In genomic region chr1:211261229-211261628, GRCh38 we compare ENCODE assay signal across 9 cellular contexts. TPM values are rescaled to one million over a fixed set of nuclear protein-coding genes. Genes with fewer than 3 reads are reported as not detected.
DNase-seq lines count a peak whose midpoint lies in the region; ATAC-seq and TF ChIP-seq lines count a peak whose summit lies in the region.
"Had no signal": no experiment of that assay in that cellular context is flagged by ENCODE, and none has a peak within 500 bp of the region (broad histone marks: within the 10 kb centered on the region; RNA-seq: fewer than 3 reads in every experiment).

No MANE protein-coding gene starts in this region.

- H3K36me3 ChIP-seq in HUES48 (ENCODE audit: control insufficient read depth, insufficient read depth, low read length) (peaks cover 19% of the 10 kb centered on the region), breast epithelium (no peaks in the 10 kb centered on the region), mucosa of rectum (ENCODE audit: control insufficient read depth in 2 of 2, insufficient read depth in 2 of 2, low read length in 2 of 2) (peaks cover 4% of the 10 kb centered on the region in 2 donors)

- H3K4me3 ChIP-seq in HUES48 (ENCODE audit: low read depth, low read length) (peak overlapping the region; percentile 90), breast epithelium (peak overlapping the region; percentile 86 to 97 (median 95)), mucosa of rectum (ENCODE audit: low read length in 2 of 2) (peak overlapping the region; percentile 85 to 95)

- ATAC-seq in HG03135 (IDR thresholded peaks at IDR 0.05; ENCODE audit: unreplicated experiment) (no peak), GM21576 (IDR thresholded peaks at IDR 0.05; ENCODE audit: unreplicated experiment) (no peak), GM18519 (IDR thresholded peaks at IDR 0.05; ENCODE audit: low FRiP score, unreplicated experiment) (no peak)

- TF ChIP-seq CTCF in 22Rv1 (IDR thresholded peaks at IDR 0.05) (no peak), breast epithelium (IDR thresholded peaks at IDR 0.05) (no peak)

- H3K27me3 ChIP-seq in HUES48 (ENCODE audit: control insufficient read depth, insufficient read depth, low read length) (no peaks in the 10 kb centered on the region), breast epithelium (no peaks in the 10 kb centered on the region), mucosa of rectum (ENCODE audit: control insufficient read depth in 2 of 2, insufficient read depth in 2 of 2, low read length in 2 of 2) (no peaks in the 10 kb centered on the region)

- no peaks in the 10 kb centered on the region for H3K9me3 ChIP-seq in HUES48 (ENCODE audit: control insufficient read depth, insufficient read depth, low read length)
- H3K9me3 ChIP-seq in breast epithelium, result no peaks in the 10 kb centered on the region
- no peaks in the 10 kb centered on the region for H3K9me3 ChIP-seq in mucosa of rectum (ENCODE audit: control insufficient read depth in 2 of 2, low read length in 2 of 2)

- intact Hi-C loops in breast epithelium (cut with DNase I; ENCODE audit: low total_unique reads), result loop anchor here (10.0 kb wide), 1 partner anchor 1476 kb away; the partner anchor contains the start of gene C1orf74

- DNase-seq in breast epithelium (ENCODE audit: low spot score in 2 of 2) (no peak), epidermal melanocyte (ENCODE audit: insufficient read length, low spot score) (no peak)
- DNase-seq: NCI-H1436 treated with DMSO at 0.1 percent for 48 hours had no signal

- TF ChIP-seq POLR2A in breast epithelium (IDR thresholded peaks at IDR 0.05), result no peak

- peaks cover 23% of the 10 kb centered on the region for H3K4me1 ChIP-seq in HUES48 (ENCODE audit: control insufficient read depth, insufficient read depth, low read length)
- H3K4me1 ChIP-seq in breast epithelium, result peaks cover 0 to 5% of the 10 kb centered on the region in 2 donors
- peaks cover 12 to 16% of the 10 kb centered on the region in 2 donors for H3K4me1 ChIP-seq in mucosa of rectum (ENCODE audit: control insufficient read depth in 2 of 2, insufficient read depth in 2 of 2, low read length in 2 of 2)

- no peak overlapping the region for H3K9ac ChIP-seq in HUES48 (ENCODE audit: low read depth, low read length)
- H3K9ac ChIP-seq in mucosa of rectum (ENCODE audit: low read depth in 1 of 2, low read length in 2 of 2), result peak overlapping the region; percentile 75 to 92

- H3K27ac ChIP-seq in 22Rv1 (peak overlapping the region; percentile 100), HUES48 (ENCODE audit: low read depth, low read length) (peak overlapping the region; percentile 69), breast epithelium (peak overlapping the region; percentile 87 to 97), mucosa of rectum (ENCODE audit: low read depth in 2 of 2, low read length in 2 of 2) (peak overlapping the region; percentile 88 to 99)

RNA-seq across cellular contexts. Expression of gene RCOR3, which starts 2.1 kb away (rescaled TPM):
- 100 to 1,000 TPM in 1 of 3 donors, 10 to 100 TPM in 2; 45.9 to 107 (median 62.6) TPM for total RNA-seq in breast epithelium
